Comparison of ENCODE assay signal across 17 cellular contexts in the genomic region with DNA sequence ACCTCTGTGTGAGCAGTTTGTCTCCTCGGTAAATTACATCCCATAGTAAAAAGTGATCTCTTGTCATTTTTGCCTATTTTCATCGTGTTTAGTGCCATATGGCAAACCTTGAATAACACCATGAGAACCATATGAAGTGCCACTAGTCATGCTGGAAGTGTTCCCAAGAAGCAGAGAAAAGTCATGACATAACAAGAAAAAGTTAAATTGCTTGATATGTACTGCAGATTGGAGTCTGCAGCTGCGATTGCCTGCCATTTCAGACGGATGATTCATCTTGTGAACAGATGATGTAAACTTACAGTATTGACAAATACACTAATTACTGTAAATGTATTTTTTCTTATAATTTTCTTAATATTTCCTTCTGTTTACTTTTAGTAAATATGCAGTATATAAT.
"Had no signal": no experiment of that assay in that cellular context is flagged by ENCODE, and none has a peak within 500 bp of the region (broad histone marks: within the 10 kb centered on the region; RNA-seq: fewer than 3 reads in every experiment).

No MANE protein-coding gene starts in this region.

- H3K4me3 ChIP-seq: MG63 had no signal

- H3K4me2 ChIP-seq: SK-N-SH had no signal

- H3K36me3 ChIP-seq: MG63 had no signal

- FAIRE-seq: RCC 7860 had no signal

- H3K9me2 ChIP-seq: SK-N-SH had no signal

- H3K27me3 ChIP-seq: MG63 had no signal

- DNase-seq: KBM-7, MG63, MV-4-11, NCI-H1048, NCI-H1105, NCI-H1436 treated with DMSO at 0.1 percent for 48 hours, NCI-H1694, NCI-H2029 treated with DMSO at 0.1 percent for 48 hours, NCI-H226, NCI-H524 treated with DMSO at 0.1 percent for 48 hours, NCI-H69, NCI-H774, Right ventricle myocardium superior, RPMI8226, SK-N-SH, SW 1271 had no signal
